Comparison of ENCODE assay signal across 1 cellular context in the genomic region with DNA sequence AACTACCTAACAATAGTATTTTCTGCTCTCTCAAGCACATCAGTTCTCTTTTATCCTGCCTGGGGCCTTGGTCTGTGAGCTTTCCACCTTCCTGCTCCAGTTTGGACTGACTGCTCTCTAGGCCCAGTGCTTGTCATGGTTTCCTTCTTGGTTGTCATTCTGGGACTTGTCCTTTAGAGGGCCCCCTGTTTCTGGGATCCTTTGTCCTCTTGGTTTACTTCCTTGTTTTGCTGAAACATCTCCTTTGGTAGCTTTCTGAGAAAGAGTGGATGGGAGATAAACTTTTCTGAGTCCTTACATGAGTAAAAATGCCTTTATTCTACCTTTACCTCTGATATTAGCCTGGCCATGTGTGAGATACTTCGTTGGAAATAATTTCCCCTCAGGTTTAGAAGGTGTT.
TF ChIP-seq lines count a peak whose summit lies in the region.

No MANE protein-coding gene starts in this region.

TF ChIP-seq in H1, 55 proteins besides CTCF, POLR2A, EP300 and RAD21:
- TF ChIP-seq POU5F1 (IDR thresholded peaks at IDR 0.05; ENCODE audit: low read depth, low read length), result peak; percentile 48; the same call in 1 of the 2 replicates
- TF ChIP-seq KDM1A (IDR thresholded peaks at IDR 0.05; ENCODE audit: borderline replicate concordance, low read length), result peak; percentile 98
- peak in 1 of 2 experiments; percentile 94; a peak in 1 of 4 replicates for TF ChIP-seq HDAC2 (IDR thresholded peaks at IDR 0.05; ENCODE audit: borderline replicate concordance in 1 of 2, low read depth in 2 of 2, low read length in 2 of 2)
- TF ChIP-seq SAP30 (IDR thresholded peaks at IDR 0.05; ENCODE audit: insufficient read depth, insufficient replicate concordance, low read length), result no peak
- no peak for TF ChIP-seq ZNF274 (IDR thresholded peaks at IDR 0.05; ENCODE audit: borderline replicate concordance, extremely low read depth, low read length)
- TF ChIP-seq TCF12 (IDR thresholded peaks at IDR 0.05; ENCODE audit: low read depth, low read length), result peak; percentile 72; the same call in 1 of the 2 replicates
